8 cellular contexts compared by ENCODE assay signal in the genomic region with DNA sequence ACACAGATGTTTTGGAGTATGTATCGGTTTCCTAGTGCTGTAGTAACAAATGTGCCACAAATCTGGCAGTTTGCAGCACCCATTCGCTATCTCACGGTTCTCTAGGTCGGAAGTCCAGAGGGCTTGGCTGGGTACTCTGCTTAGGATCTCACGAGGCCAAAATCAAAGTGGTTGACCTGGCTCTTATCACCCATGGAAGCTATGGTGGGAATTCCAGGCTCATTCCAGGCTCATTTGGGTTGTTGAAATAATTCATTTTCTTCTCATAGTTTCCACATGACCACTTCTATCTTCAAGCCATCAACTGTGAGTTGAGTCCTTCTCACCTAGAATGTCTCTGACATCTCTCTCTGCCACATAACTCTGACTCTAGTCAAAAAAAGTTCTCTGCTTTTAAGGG.
"Had no signal": no experiment of that assay in that cellular context is flagged by ENCODE, and none has a peak within 500 bp of the region (broad histone marks: within the 10 kb centered on the region; RNA-seq: fewer than 3 reads in every experiment).

No MANE protein-coding gene starts in this region.

- DNase-seq: H9, HCEC 1CT had no signal

- H3K27ac ChIP-seq: HL-60 had no signal

- H3K27ac Mint-ChIP-seq: GM23338, H9, IgD-negative memory B cell had no signal

- H3K27me3 Mint-ChIP-seq: IgD-negative memory B cell had no signal

- H3K4me3 ChIP-seq: GM23338 had no signal

- FAIRE-seq: H1, H54, HepG2 had no signal

- ATAC-seq: GM23338, HepG2 had no signal

- H3K9me3 Mint-ChIP-seq: H9 had no signal

- H3K4me2 ChIP-seq: GM23338 had no signal

- H3K4me1 Mint-ChIP-seq: GM23338 had no signal

- H3K4me3 Mint-ChIP-seq: GM23338, H9, IgD-negative memory B cell had no signal

- H2AFZ ChIP-seq: GM23338 had no signal
